In the genomic region with DNA sequence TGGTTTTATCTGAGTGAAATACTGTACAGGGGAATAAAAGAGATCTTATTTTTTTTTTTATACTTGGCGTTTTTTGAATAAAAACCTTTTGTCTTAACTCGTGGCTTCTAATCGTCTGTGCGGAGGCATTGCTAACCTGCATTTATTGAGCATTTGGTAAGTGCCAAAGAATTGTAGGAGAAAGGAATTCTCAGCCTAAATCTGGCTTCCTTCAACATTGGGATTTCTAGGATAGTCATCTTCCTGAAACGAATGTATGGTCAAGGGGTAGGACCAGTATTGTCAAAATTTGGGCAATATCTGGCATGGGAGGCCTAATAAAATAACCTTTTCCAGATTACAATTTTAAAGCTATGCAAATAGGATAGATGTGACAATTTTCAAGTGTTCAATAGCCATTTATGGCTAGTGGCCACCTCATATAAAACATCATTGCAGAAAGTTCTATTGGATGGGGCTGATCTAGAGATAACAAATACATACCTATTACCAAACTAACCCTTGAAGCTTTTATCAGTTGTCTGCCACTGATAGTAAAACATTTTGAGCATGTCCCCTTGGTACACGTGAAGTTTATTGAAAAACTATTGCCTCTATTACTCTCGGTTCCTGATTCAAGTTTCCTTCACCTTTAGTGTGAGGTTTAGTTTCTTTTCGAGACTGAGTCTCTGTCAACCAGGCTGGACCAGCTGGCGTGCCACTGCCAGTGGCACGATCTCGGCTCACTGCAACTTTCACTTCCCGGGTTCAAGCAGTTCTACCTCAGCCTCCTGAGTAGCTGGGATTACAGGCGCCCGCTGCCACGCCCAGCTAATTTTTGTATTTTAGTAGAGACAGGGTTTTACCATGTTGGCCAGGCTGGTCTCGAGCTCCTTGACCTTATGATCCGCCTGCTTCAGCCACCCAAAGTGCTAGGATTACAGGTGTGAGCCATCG, we compare ENCODE assay signal across 13 cellular contexts. TPM values are rescaled to one million over a fixed set of nuclear protein-coding genes. Genes with fewer than 3 reads are reported as not detected.
A peak's percentile ranks its signal among the peaks of the same experiment; 100 is the strongest.
DNase-seq lines count a peak whose midpoint lies in the region; ATAC-seq and TF ChIP-seq lines count a peak whose summit lies in the region.
"Had no signal": no experiment of that assay in that cellular context is flagged by ENCODE, and none has a peak within 500 bp of the region (broad histone marks: within the 10 kb centered on the region; RNA-seq: fewer than 3 reads in every experiment).

No MANE protein-coding gene starts in this region.

- H3K4me3 Mint-ChIP-seq in CD4-positive, CD25-positive, alpha-beta regulatory T cell = peak overlapping the region; percentile 93 to 100 (median 98)
- H3K4me3 Mint-ChIP-seq in dendritic cell treated with granulocyte-macrophage colony-stimulating factor and Interleukin-4, amounts not matched to agents 40 ng/mL and 50 ng/mL, for 4 days = peak overlapping the region; percentile 6

- H3K4me1 ChIP-seq in CD4-positive, CD25-positive, alpha-beta regulatory T cell (ENCODE audit: control insufficient read depth, insufficient read depth, low read length, poor library complexity, severe bottlenecking) = peaks cover 56% of the 10 kb centered on the region
- peaks cover 50% of the 10 kb centered on the region for H3K4me1 ChIP-seq in OCI-LY3 (ENCODE audit: low read length)
- H3K4me1 ChIP-seq: Caco-2 had no signal

- DNase-seq in CD4-positive, CD25-positive, alpha-beta regulatory T cell = peak in 1 of 3 donors; percentile 80
- no peak for DNase-seq in NCI-H1105 (lab: John Stamatoyannopoulos, UW)
- no peak for DNase-seq in NCI-H1930 (lab: John Stamatoyannopoulos, UW)
- DNase-seq: activated gamma-delta T cell treated with Interleukin-2 at 50 U/mL for 16 hours, Caco-2, NCI-H1092 treated with DMSO at 0.1 percent for 48 hours had no signal

- peaks cover 52% of the 10 kb centered on the region for H3K79me2 ChIP-seq in OCI-LY3 (ENCODE audit: low read length)

- peaks cover 0 to 2% (median 0%) of the 10 kb centered on the region in 7 donors for H3K9me3 Mint-ChIP-seq in CD4-positive, CD25-positive, alpha-beta regulatory T cell
- no peaks in the 10 kb centered on the region for H3K9me3 Mint-ChIP-seq in dendritic cell treated with granulocyte-macrophage colony-stimulating factor and Interleukin-4, amounts not matched to agents 40 ng/mL and 50 ng/mL, for 4 days

- H3K36me3 ChIP-seq in CD4-positive, CD25-positive, alpha-beta regulatory T cell (ENCODE audit: control insufficient read depth, insufficient read depth, low read length) = peaks cover 40% of the 10 kb centered on the region
- peaks cover 60% of the 10 kb centered on the region for H3K36me3 ChIP-seq in OCI-LY3 (replicated peaks; ENCODE audit: low read depth, low read length)

- H3K36me3 Mint-ChIP-seq in CD4-positive, CD25-positive, alpha-beta regulatory T cell = peaks cover 58% of the 10 kb centered on the region
- H3K36me3 Mint-ChIP-seq in dendritic cell treated with granulocyte-macrophage colony-stimulating factor and Interleukin-4, amounts not matched to agents 40 ng/mL and 50 ng/mL, for 4 days (ENCODE audit: low read depth) = peaks cover 53% of the 10 kb centered on the region

- H3K27ac ChIP-seq in CD4-positive, CD25-positive, alpha-beta regulatory T cell (ENCODE audit: insufficient read depth, low read length, poor library complexity, severe bottlenecking) = peak overlapping the region; percentile 82
- peak overlapping the region; percentile 95 for H3K27ac ChIP-seq in OCI-LY3 (ENCODE audit: low read length)
- H3K27ac ChIP-seq: prostate gland, SJSA1 had no signal

- H4K20me1 ChIP-seq in OCI-LY3 (ENCODE audit: insufficient read depth, low read length) = peaks cover 39% of the 10 kb centered on the region

- H2AFZ ChIP-seq in OCI-LY3 (ENCODE audit: low read depth, low read length) = no peak overlapping the region

- H3K9ac ChIP-seq in OCI-LY3 (ENCODE audit: low read length) = peak overlapping the region; percentile 100

- H3K27ac Mint-ChIP-seq in CD4-positive, CD25-positive, alpha-beta regulatory T cell = peak overlapping the region; percentile 92 to 96 (median 94)
- peak overlapping the region; percentile 75 for H3K27ac Mint-ChIP-seq in dendritic cell treated with granulocyte-macrophage colony-stimulating factor and Interleukin-4, amounts not matched to agents 40 ng/mL and 50 ng/mL, for 4 days

- H3K4me3 ChIP-seq in CD4-positive, CD25-positive, alpha-beta regulatory T cell (ENCODE audit: low read depth, low read length) = peak overlapping the region; percentile 98
- H3K4me3 ChIP-seq in OCI-LY3 (ENCODE audit: low read length) = peak overlapping the region; percentile 89
- H3K4me3 ChIP-seq: prostate gland, SJSA1 had no signal

- H3K9me3 ChIP-seq in CD4-positive, CD25-positive, alpha-beta regulatory T cell (ENCODE audit: control insufficient read depth in 2 of 2, low read length in 2 of 2) = no peaks in the 10 kb centered on the region
- no peaks in the 10 kb centered on the region for H3K9me3 ChIP-seq in OCI-LY3 (ENCODE audit: insufficient read depth, low read length)
- H3K9me3 ChIP-seq: Caco-2, prostate gland, SJSA1 had no signal

- H3K4me2 ChIP-seq in OCI-LY3 (ENCODE audit: low read length) = peak overlapping the region; percentile 95

- intact Hi-C loops in dendritic cell treated with granulocyte-macrophage colony-stimulating factor and Interleukin-4, amounts not matched to agents 40 ng/mL and 50 ng/mL, for 4 days (cut with micrococcal nuclease) = no loop called here

- peaks cover 6% of the 10 kb centered on the region for H3K27me3 Mint-ChIP-seq in CD4-positive, CD25-positive, alpha-beta regulatory T cell
- no peaks in the 10 kb centered on the region for H3K27me3 Mint-ChIP-seq in dendritic cell treated with granulocyte-macrophage colony-stimulating factor and Interleukin-4, amounts not matched to agents 40 ng/mL and 50 ng/mL, for 4 days

- H3K27me3 ChIP-seq in CD4-positive, CD25-positive, alpha-beta regulatory T cell (ENCODE audit: control insufficient read depth, insufficient read depth, low read length) = no peaks in the 10 kb centered on the region
- H3K27me3 ChIP-seq in OCI-LY3 (ENCODE audit: low read depth, low read length) = no peaks in the 10 kb centered on the region
- H3K27me3 ChIP-seq: SJSA1 had no signal

- no peak for TF ChIP-seq CTCF in OCI-LY3 (IDR thresholded peaks at IDR 0.05; ENCODE audit: low read depth, low read length)

- no peak for ATAC-seq in CD4-positive, CD25-positive, alpha-beta regulatory T cell (ENCODE audit: low read depth in 2 of 2)
- ATAC-seq in GM19452 (IDR thresholded peaks at IDR 0.05; ENCODE audit: unreplicated experiment) = peak; percentile 46
- ATAC-seq in GM18519 (IDR thresholded peaks at IDR 0.05; ENCODE audit: low FRiP score, unreplicated experiment) = no peak
- ATAC-seq in HG03439 (IDR thresholded peaks at IDR 0.05; ENCODE audit: unreplicated experiment) = no peak

- H3K4me1 Mint-ChIP-seq in CD4-positive, CD25-positive, alpha-beta regulatory T cell = peaks cover 46 to 68% (median 57%) of the 10 kb centered on the region in 4 donors
- peaks cover 74% of the 10 kb centered on the region for H3K4me1 Mint-ChIP-seq in dendritic cell treated with granulocyte-macrophage colony-stimulating factor and Interleukin-4, amounts not matched to agents 40 ng/mL and 50 ng/mL, for 4 days (ENCODE audit: low read depth)

RNA-seq across cellular contexts. Expression of a gene that starts 5.6 kb away (rescaled TPM):
- total RNA-seq in CD4-positive, CD25-positive, alpha-beta regulatory T cell = 161 TPM
- polyA plus RNA-seq in CD4-positive, CD25-positive, alpha-beta regulatory T cell = 100 to 1,000 TPM; 105 to 149 (median 127) TPM
